ENCODE assay signal across 20 cellular contexts in genomic region chr5:88897748-88898147, GRCh38. TPM values are rescaled to one million over a fixed set of nuclear protein-coding genes. Genes with fewer than 3 reads are reported as not detected.
DNase-seq lines count a peak whose midpoint lies in the region; ATAC-seq, FAIRE-seq and TF ChIP-seq lines count a peak whose summit lies in the region.
"Had no signal": no experiment of that assay in that cellular context is flagged by ENCODE, and none has a peak within 500 bp of the region (broad histone marks: within the 10 kb centered on the region; RNA-seq: fewer than 3 reads in every experiment).

No MANE protein-coding gene starts in this region.

- H3K27ac ChIP-seq in H1 (ENCODE audit: low read depth, low read length): no peak overlapping the region
- H3K27ac ChIP-seq in psoas muscle: peak overlapping the region; percentile 88
- H3K27ac ChIP-seq in colonic mucosa: no peak overlapping the region
- no peak overlapping the region for H3K27ac ChIP-seq in breast epithelium
- H3K27ac ChIP-seq: BLaER1 treated with 17β-estradiol and CSF1 and Interleukin-3, amounts not matched to agents 10 nM and 100 nM; GM23248; HL-60 had no signal

- H3K23me2 ChIP-seq in H1 (ENCODE audit: low read depth, low read length): no peaks in the 10 kb centered on the region

- H3K4ac ChIP-seq in H1 (replicated peaks; ENCODE audit: insufficient read length, low read depth, low read length): no peak overlapping the region

- H3K9me3 ChIP-seq in H1 (ENCODE audit: insufficient read depth in 2 of 2, low read depth in 1 of 2, low read length in 1 of 2) (no peaks in the 10 kb centered on the region), psoas muscle (no peaks in the 10 kb centered on the region), colonic mucosa (no peaks in the 10 kb centered on the region), breast epithelium (no peaks in the 10 kb centered on the region)
- H3K9me3 ChIP-seq: HAP-1 had no signal

- peak; percentile 24 for DNase-seq in H7
- DNase-seq in H1 (ENCODE audit: low read depth in 1 of 2, low spot score in 2 of 2): peak in 1 of 2 experiments; percentile 33
- DNase-seq in iPS-NIHi11 (ENCODE audit: low spot score): peak; percentile 20
- no peak for DNase-seq in psoas muscle
- no peak for DNase-seq in colonic mucosa
- no peak for DNase-seq in germinal center (ENCODE audit: low spot score)
- no peak for DNase-seq in breast epithelium (ENCODE audit: low spot score in 2 of 2)
- DNase-seq: 8988T; CD8-positive, alpha-beta T cell; DMS 273 treated with DMSO at 0.1 percent for 48 hours; GM23248; IMR-90 had no signal

- no peaks in the 10 kb centered on the region for H3K79me2 ChIP-seq in H1 (ENCODE audit: control insufficient read depth in 1 of 2, insufficient read depth in 2 of 2, low read length in 2 of 2)

- TF ChIP-seq RAD21 in H1 (IDR thresholded peaks at IDR 0.05 in 1 of 2, conservative IDR thresholded peaks at IDR 0.05 in 1 of 2; ENCODE audit: low read depth in 2 of 2, low read length in 2 of 2): no peak

- no peak for TF ChIP-seq EP300 in H1 (IDR thresholded peaks at IDR 0.05; ENCODE audit: borderline replicate concordance in 1 of 2, low read depth in 2 of 2, low read length in 2 of 2)

- no peak overlapping the region for H3K23ac ChIP-seq in H1 (ENCODE audit: insufficient read length)

- no peak overlapping the region for H3K14ac ChIP-seq in H1 (ENCODE audit: insufficient read length)

- H2BK5ac ChIP-seq in H1 (ENCODE audit: low read depth, low read length): no peak overlapping the region

- FAIRE-seq in H1 (lab: Jason Lieb, UNC): no peak
- FAIRE-seq: G401.6, GM12892, GM18507, K562 had no signal

- H3K79me1 ChIP-seq in H1 (ENCODE audit: low read depth, low read length): no peaks in the 10 kb centered on the region

- H3K18ac ChIP-seq in H1 (ENCODE audit: extremely low read depth, low read length): no peak overlapping the region

- H3K4me1 ChIP-seq in H1 (replicated peaks in 1 of 4; ENCODE audit: control insufficient read depth in 3 of 4, insufficient read depth in 4 of 4, low read length in 3 of 4): peaks cover 0 to 8% (median 2%) of the 10 kb centered on the region in 4 experiments; a peak in 3 of 7 replicates
- peaks cover 46% of the 10 kb centered on the region for H3K4me1 ChIP-seq in psoas muscle
- H3K4me1 ChIP-seq in colonic mucosa: no peaks in the 10 kb centered on the region
- no peaks in the 10 kb centered on the region for H3K4me1 ChIP-seq in breast epithelium
- H3K4me1 ChIP-seq: HAP-1 had no signal

- no peak overlapping the region for H4K8ac ChIP-seq in H1 (ENCODE audit: extremely low read depth, insufficient read depth, low read length)

- ATAC-seq in psoas muscle (no peak), HG02852 (IDR thresholded peaks at IDR 0.05; ENCODE audit: unreplicated experiment) (no peak)
- ATAC-seq: CD8-positive, alpha-beta T cell; K562 had no signal

- no peak overlapping the region; a peak in 1 of 4 replicates for H3K4me2 ChIP-seq in H1 (ENCODE audit: insufficient read depth in 1 of 2, low read depth in 2 of 2, low read length in 2 of 2)
- H3K4me2 ChIP-seq: BLaER1 treated with 17β-estradiol and CSF1 and Interleukin-3, amounts not matched to agents 10 nM and 100 nM had no signal

- no peak overlapping the region for H4K5ac ChIP-seq in H1 (ENCODE audit: insufficient read length, low read depth, low read length)

- TF ChIP-seq CTCF in H1 (IDR thresholded peaks at IDR 0.05; ENCODE audit: control extremely low read depth in 1 of 3, insufficient read depth in 1 of 3, low read depth in 1 of 3, low read length in 3 of 3) (no peak), psoas muscle (IDR thresholded peaks at IDR 0.05) (no peak), colonic mucosa (IDR thresholded peaks at IDR 0.05) (no peak), breast epithelium (IDR thresholded peaks at IDR 0.05) (no peak)

- H4K91ac ChIP-seq in H1 (replicated peaks; ENCODE audit: insufficient read length, low read length): no peak overlapping the region

- H2BK15ac ChIP-seq in H1 (ENCODE audit: low read length): no peak overlapping the region

- TF ChIP-seq POLR2A in H1 (IDR thresholded peaks at IDR 0.05; ENCODE audit: control extremely low read depth in 1 of 2, low read depth in 2 of 2, low read length in 2 of 2): no peak
- TF ChIP-seq POLR2A in breast epithelium (IDR thresholded peaks at IDR 0.05): no peak

- WGBS in H1 (ENCODE audit: extremely low coverage in 1 of 2, insufficient coverage in 1 of 2, insufficient read length in 1 of 2, insufficient replicate concordance in 2 of 2, low coverage in 1 of 2, low lambda C conversion rate in 2 of 2, missing lambda C conversion rate in 1 of 2), 2 experiments: 58% methylated on average over 1 of the region's 1 CpG; no CpG with 5 or more reads in 1 of the 2 experiments
- 44 to 64% (median 53%) methylated on average over 1 of the region's 1 CpG for WGBS in psoas muscle, 3 donors

- H3K27me3 ChIP-seq in H7 (ENCODE audit: control insufficient read depth, insufficient read depth, low read length): no peaks in the 10 kb centered on the region
- H3K27me3 ChIP-seq in H1 (replicated peaks in 1 of 4; ENCODE audit: control insufficient read depth in 3 of 4, extremely low read depth in 1 of 4, insufficient read depth in 3 of 4, low read length in 3 of 4): no peaks in the 10 kb centered on the region
- no peaks in the 10 kb centered on the region for H3K27me3 ChIP-seq in psoas muscle (ENCODE audit: insufficient read depth in 3 of 3, low read length in 2 of 3)
- H3K27me3 ChIP-seq in colonic mucosa: no peaks in the 10 kb centered on the region
- no peaks in the 10 kb centered on the region for H3K27me3 ChIP-seq in breast epithelium
- H3K27me3 ChIP-seq: BLaER1 treated with 17β-estradiol and CSF1 and Interleukin-3, amounts not matched to agents 10 nM and 100 nM had no signal

- H2AFZ ChIP-seq in H1 (ENCODE audit: low read length): no peak overlapping the region
- H2AFZ ChIP-seq: GM23248 had no signal

- no peak overlapping the region for H2BK20ac ChIP-seq in H1 (ENCODE audit: low read length)

- H3K9ac ChIP-seq in H1 (replicated peaks in 1 of 4; ENCODE audit: extremely low read depth in 1 of 4, low read depth in 3 of 4, low read length in 3 of 4) (no peak overlapping the region), colonic mucosa (ENCODE audit: low read depth in 2 of 2, low read length in 2 of 2) (no peak overlapping the region)
- H3K9ac ChIP-seq: BLaER1 treated with 17β-estradiol and CSF1 and Interleukin-3, amounts not matched to agents 10 nM and 100 nM; GM23248 had no signal

- H3K4me3 ChIP-seq in H7 (ENCODE audit: insufficient read depth, low read depth, low read length) (no peak overlapping the region), H1 (ENCODE audit: extremely low read depth in 1 of 4, insufficient read depth in 2 of 4, low read depth in 3 of 4, low read length in 4 of 4) (peak overlapping the region in 1 of 4 experiments; percentile 0; a peak in 1 of 8 replicates), psoas muscle (peak overlapping the region; percentile 56), colonic mucosa (no peak overlapping the region), breast epithelium (no peak overlapping the region)
- H3K4me3 ChIP-seq: BLaER1 treated with 17β-estradiol and CSF1 and Interleukin-3, amounts not matched to agents 10 nM and 100 nM; GM23248; HAP-1; K562 had no signal

- CTCF ChIA-PET in H1 (lab: Charles Lee; ENCODE audit: partially characterized antibody): no interaction called here

- intact Hi-C loops in psoas muscle (cut with DNase I) (loop anchor here in 1 of 2 donors (10.0 kb wide), 1 partner anchor 547 kb away; no protein-coding TSS in a partner anchor), colonic mucosa (cut with DNase I) (no loop called here), breast epithelium (cut with DNase I; ENCODE audit: low total_unique reads) (no loop called here)

- no peak overlapping the region for H3K56ac ChIP-seq in H1 (replicated peaks; ENCODE audit: insufficient read length, low read depth, low read length)

- POLR2A ChIA-PET in H1 (lab: Charles Lee; ENCODE audit: partially characterized antibody): no interaction called here

- no peak overlapping the region for H2BK12ac ChIP-seq in H1 (ENCODE audit: low read depth, low read length)

- no peaks in the 10 kb centered on the region for H4K20me1 ChIP-seq in H1 (replicated peaks in 1 of 2; ENCODE audit: control insufficient read depth in 1 of 2, insufficient read depth in 2 of 2, low read length in 2 of 2)
- H4K20me1 ChIP-seq: BLaER1 treated with 17β-estradiol and CSF1 and Interleukin-3, amounts not matched to agents 10 nM and 100 nM had no signal

- H3K36me3 ChIP-seq in H7 (replicated peaks; ENCODE audit: control insufficient read depth, insufficient read depth, low read length): no peaks in the 10 kb centered on the region
- H3K36me3 ChIP-seq in H1 (ENCODE audit: control insufficient read depth in 2 of 4, insufficient read depth in 4 of 4, low read length in 3 of 4): no peaks in the 10 kb centered on the region
- no peaks in the 10 kb centered on the region for H3K36me3 ChIP-seq in psoas muscle (ENCODE audit: insufficient read depth in 1 of 2, low read depth in 1 of 2)
- H3K36me3 ChIP-seq in colonic mucosa: no peaks in the 10 kb centered on the region
- no peaks in the 10 kb centered on the region for H3K36me3 ChIP-seq in breast epithelium
- H3K36me3 ChIP-seq: HAP-1 had no signal

- H2AK5ac ChIP-seq in H1 (ENCODE audit: low read depth, low read length): no peak overlapping the region

- H2BK120ac ChIP-seq in H1 (replicated peaks; ENCODE audit: low read depth, low read length): no peak overlapping the region

TF ChIP-seq in H1, 55 proteins besides CTCF, POLR2A, EP300 and RAD21:
- peak; percentile 65; the same call in 1 of the 2 replicates for TF ChIP-seq TCF12 (IDR thresholded peaks at IDR 0.05; ENCODE audit: low read depth, low read length)
- no peak for TF ChIP-seq BCL11A (IDR thresholded peaks at IDR 0.05; ENCODE audit: low read depth in 2 of 2, low read length in 2 of 2)
- TF ChIP-seq KDM1A (IDR thresholded peaks at IDR 0.05; ENCODE audit: borderline replicate concordance, low read length): no peak
- peak; percentile 28; the same call in 1 of the 2 replicates for TF ChIP-seq TEAD4 (IDR thresholded peaks at IDR 0.05; ENCODE audit: low read depth, low read length)

RNA-seq across cellular contexts. Expression of gene MEF2C, which starts 14.8 kb away (rescaled TPM):
- 3.4 and 5.5 TPM in 2 replicates for total RNA-seq in H7 (2014; rRNA removed; shearing (Covaris generic))
- 0.99 and 1.4 TPM in 2 replicates for total RNA-seq in H1 (2021; fragmentation: NEBNext Ultra II Directional; extraction: Animal tissue kit (Norgen Biotek cat#: 25700))
- polyA plus RNA-seq in H1 (2011; rRNA removed) (0.59 and 0.75 TPM in 2 replicates), psoas muscle (10 to 100 TPM in 2 of 3 donors, 1 to 10 TPM in 1; 9.3 to 96.4 (median 32.0) TPM)
- polyA plus RNA-seq in H1 (2011; cell fraction: cytosol; rRNA removed): 0.22 TPM
- 1.0 TPM for polyA plus RNA-seq in H1 (2011; cell fraction: nucleus; rRNA removed)
- 0.35 to 1.3 TPM (median 1.0 TPM) in 4 replicates for polyA plus RNA-seq in H1 (2012, experiment 1 of 2)
- polyA plus RNA-seq in H1 (2012, experiment 2 of 2): not detected
- 1.1 TPM for polyA plus RNA-seq in H1 (2013, experiment 1 of 2)
- 0.87 TPM for polyA plus RNA-seq in H1 (2013, experiment 2 of 2)
- polyA minus RNA-seq in H1 (2011; rRNA and poly(A)+ RNA removed): 1.4 and 2.0 TPM in 2 replicates
- not detected for polyA minus RNA-seq in H1 (2011; cell fraction: cytosol; rRNA and poly(A)+ RNA removed)
- 4.0 TPM for polyA minus RNA-seq in H1 (2011; cell fraction: nucleus; rRNA and poly(A)+ RNA removed)
- total RNA-seq in psoas muscle (100 to 1,000 TPM; 148 to 530 (median 257) TPM), colonic mucosa (10 to 100 TPM in 1 of 2 donors, 1 to 10 TPM in 1; 7.3 to 26.9 TPM), breast epithelium (10 to 100 TPM; 27.4 to 41.8 (median 32.1) TPM)

Comparison
In these comparisons a context has a peak if more than half of its experiments do, and no peak if none do; other contexts are left out.
1. DNase-seq: peak in H7 (single experiment) and iPS-NIHi11 (single experiment); none in psoas muscle (0 of 2), colonic mucosa (single experiment), germinal center (single experiment) and breast epithelium (0 of 2).